1 cellular context compared by ENCODE assay signal in genomic region chr6:32154514-32155161, GRCh38.
TF ChIP-seq lines count a peak whose summit lies in the region.

No MANE protein-coding gene starts in this region.

TF ChIP-seq in HepG2, 621 proteins besides CTCF, POLR2A, EP300 and RAD21 (continued from another document and continues in another):
- TF ChIP-seq MXD1 (CRISPR knock-in tag; IDR thresholded peaks at IDR 0.05) (peak; percentile 81; the same call in 1 of the 2 replicates), BRF2 (CRISPR knock-in tag; IDR thresholded peaks at IDR 0.05) (no peak), ZNF652 (CRISPR knock-in tag; IDR thresholded peaks at IDR 0.05; ENCODE audit: borderline replicate concordance, low read depth) (no peak), CSRNP1 (CRISPR knock-in tag; IDR thresholded peaks at IDR 0.05) (0 out of 2 replicates have a peak, but pooled peaks have one; percentile 19), ZNF552 (CRISPR knock-in tag; IDR thresholded peaks at IDR 0.05; ENCODE audit: borderline replicate concordance) (peak; percentile 71), ZNF792 (CRISPR knock-in tag; IDR thresholded peaks at IDR 0.05) (no peak; the same call in 1 of the 2 replicates), ELF3 (CRISPR knock-in tag; IDR thresholded peaks at IDR 0.05) (no peak; the same call in 1 of the 2 replicates), SALL1 (CRISPR knock-in tag; IDR thresholded peaks at IDR 0.05) (peak; percentile 66), HNF4A (CRISPR knock-in tag; IDR thresholded peaks at IDR 0.05) (no peak), PITX1 (CRISPR knock-in tag; IDR thresholded peaks at IDR 0.05) (no peak; the same call in 1 of the 2 replicates), ZNF660 (CRISPR knock-in tag; IDR thresholded peaks at IDR 0.05; ENCODE audit: borderline replicate concordance, low read depth) (no peak), PHF20 (CRISPR knock-in tag; IDR thresholded peaks at IDR 0.05) (no peak), ZNF235 (CRISPR knock-in tag; IDR thresholded peaks at IDR 0.05; ENCODE audit: borderline replicate concordance) (no peak; the same call in 1 of the 2 replicates), SAFB2 (CRISPR knock-in tag; IDR thresholded peaks at IDR 0.05; ENCODE audit: borderline replicate concordance, low read depth) (no peak), HMG20B (CRISPR knock-in tag; conservative IDR thresholded peaks at IDR 0.05) (no peak), ZFP90 (CRISPR knock-in tag; IDR thresholded peaks at IDR 0.05; ENCODE audit: borderline replicate concordance) (no peak), TRAFD1 (CRISPR knock-in tag; IDR thresholded peaks at IDR 0.05; ENCODE audit: borderline replicate concordance) (no peak; the same call in 1 of the 2 replicates), ZNF597 (CRISPR knock-in tag; IDR thresholded peaks at IDR 0.05) (no peak), ISX (CRISPR knock-in tag; conservative IDR thresholded peaks at IDR 0.05) (no peak), FOXP4 (CRISPR knock-in tag; IDR thresholded peaks at IDR 0.05) (no peak), ZNF672 (CRISPR knock-in tag; IDR thresholded peaks at IDR 0.05) (no peak), SNAPC2 (CRISPR knock-in tag; IDR thresholded peaks at IDR 0.05) (no peak), ZNF30 (CRISPR knock-in tag; IDR thresholded peaks at IDR 0.05) (no peak), ARID3A (IDR thresholded peaks at IDR 0.05; ENCODE audit: low read depth, low read length) (no peak), TSC22D2 (CRISPR knock-in tag; IDR thresholded peaks at IDR 0.05; ENCODE audit: borderline replicate concordance) (peak; percentile 27; the same call in 1 of the 2 replicates), ZBTB39 (CRISPR knock-in tag; IDR thresholded peaks at IDR 0.05) (0 out of 2 replicates have a peak, but pooled peaks have one; percentile 49), SMYD3 (CRISPR knock-in tag; IDR thresholded peaks at IDR 0.05) (peak; percentile 86), HNRNPL (IDR thresholded peaks at IDR 0.05; ENCODE audit: low read depth, low read length) (no peak), ZNF75D (CRISPR knock-in tag; IDR thresholded peaks at IDR 0.05; ENCODE audit: borderline replicate concordance) (no peak), ZNF343 (CRISPR knock-in tag; IDR thresholded peaks at IDR 0.05) (no peak), NR1H2 (CRISPR knock-in tag; IDR thresholded peaks at IDR 0.05; ENCODE audit: borderline replicate concordance, low read depth) (no peak), ZFYVE20 (CRISPR knock-in tag; IDR thresholded peaks at IDR 0.05; ENCODE audit: borderline replicate concordance, low read depth) (no peak), ZBTB38 (CRISPR knock-in tag; IDR thresholded peaks at IDR 0.05) (no peak; the same call in 1 of the 2 replicates), GMEB1 (CRISPR knock-in tag; IDR thresholded peaks at IDR 0.05; ENCODE audit: borderline replicate concordance) (peak; percentile 57; the same call in 1 of the 2 replicates), HMG20A (CRISPR knock-in tag; IDR thresholded peaks at IDR 0.05; ENCODE audit: borderline replicate concordance) (no peak), SP1 (IDR thresholded peaks at IDR 0.05) (no peak), SP1 (CRISPR knock-in tag; IDR thresholded peaks at IDR 0.05) (peak; percentile 24; the same call in 1 of the 2 replicates), ZNF451 (CRISPR knock-in tag; IDR thresholded peaks at IDR 0.05) (no peak), LRRFIP1 (CRISPR knock-in tag; conservative IDR thresholded peaks at IDR 0.05) (no peak), ISL2 (CRISPR knock-in tag; IDR thresholded peaks at IDR 0.05) (no peak), ZFP1 (CRISPR knock-in tag; IDR thresholded peaks at IDR 0.05) (no peak), REST (IDR thresholded peaks at IDR 0.05; ENCODE audit: borderline replicate concordance in 1 of 2, low read depth in 1 of 2, low read length in 2 of 2) (no peak)
